Comparison of ENCODE assay signal across 1 cellular context in genomic region chr9:37740128-37740527, GRCh38.
TF ChIP-seq lines count a peak whose summit lies in the region.

No MANE protein-coding gene starts in this region.

TF ChIP-seq in K562, 482 proteins besides CTCF, POLR2A, EP300 and RAD21:
- no peak for TF ChIP-seq POLR2AphosphoS2 (IDR thresholded peaks at IDR 0.05; ENCODE audit: low read length)
- TF ChIP-seq ZNF280B (CRISPR knock-in tag; IDR thresholded peaks at IDR 0.05) = no peak
- no peak for TF ChIP-seq EP400 (IDR thresholded peaks at IDR 0.05)
- no peak for TF ChIP-seq ZNF224 (CRISPR knock-in tag; IDR thresholded peaks at IDR 0.05)
- TF ChIP-seq, protein P1, sequence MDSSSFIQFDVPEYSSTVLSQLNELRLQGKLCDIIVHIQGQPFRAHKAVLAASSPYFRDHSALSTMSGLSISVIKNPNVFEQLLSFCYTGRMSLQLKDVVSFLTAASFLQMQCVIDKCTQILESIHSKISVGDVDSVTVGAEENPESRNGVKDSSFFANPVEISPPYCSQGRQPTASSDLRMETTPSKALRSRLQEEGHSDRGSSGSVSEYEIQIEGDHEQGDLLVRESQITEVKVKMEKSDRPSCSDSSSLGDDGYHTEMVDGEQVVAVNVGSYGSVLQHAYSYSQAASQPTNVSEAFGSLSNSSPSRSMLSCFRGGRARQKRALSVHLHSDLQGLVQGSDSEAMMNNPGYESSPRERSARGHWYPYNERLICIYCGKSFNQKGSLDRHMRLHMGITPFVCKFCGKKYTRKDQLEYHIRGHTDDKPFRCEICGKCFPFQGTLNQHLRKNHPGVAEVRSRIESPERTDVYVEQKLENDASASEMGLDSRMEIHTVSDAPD (CRISPR knock-in tag; IDR thresholded peaks at IDR 0.05) = no peak
- no peak for TF ChIP-seq TAF15 (IDR thresholded peaks at IDR 0.05; ENCODE audit: low read depth, low read length)
- TF ChIP-seq, protein P2, sequence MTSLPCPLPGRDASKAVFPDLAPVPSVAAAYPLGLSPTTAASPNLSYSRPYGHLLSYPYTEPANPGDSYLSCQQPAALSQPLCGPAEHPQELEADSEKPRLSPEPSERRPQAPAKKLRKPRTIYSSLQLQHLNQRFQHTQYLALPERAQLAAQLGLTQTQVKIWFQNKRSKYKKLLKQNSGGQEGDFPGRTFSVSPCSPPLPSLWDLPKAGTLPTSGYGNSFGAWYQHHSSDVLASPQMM (CRISPR knock-in tag; IDR thresholded peaks at IDR 0.05) = no peak
- no peak for TF ChIP-seq PTBP1 (IDR thresholded peaks at IDR 0.05; ENCODE audit: low read depth, low read length)
- TF ChIP-seq ZNF347 (CRISPR knock-in tag; IDR thresholded peaks at IDR 0.05; ENCODE audit: low read depth) = no peak
- no peak for TF ChIP-seq RNF2 (IDR thresholded peaks at IDR 0.05)
- TF ChIP-seq POLR2G (IDR thresholded peaks at IDR 0.05; ENCODE audit: low read depth, low read length) = no peak
- TF ChIP-seq E2F5 (CRISPR knock-in tag; IDR thresholded peaks at IDR 0.05) = no peak
- TF ChIP-seq ILF3 (IDR thresholded peaks at IDR 0.05; ENCODE audit: borderline replicate concordance) = no peak
- TF ChIP-seq ZNF316 (IDR thresholded peaks at IDR 0.05) = no peak
- TF ChIP-seq NEUROD1 (IDR thresholded peaks at IDR 0.05; ENCODE audit: borderline replicate concordance, low read depth, low read length, partially characterized antibody) = no peak
- TF ChIP-seq ARID2 (IDR thresholded peaks at IDR 0.05) = no peak
- TF ChIP-seq ZNF561 (CRISPR knock-in tag; conservative IDR thresholded peaks at IDR 0.05) = no peak
- TF ChIP-seq FOXA1 (IDR thresholded peaks at IDR 0.05; ENCODE audit: borderline replicate concordance) = no peak
- no peak for TF ChIP-seq RBM15 (IDR thresholded peaks at IDR 0.05; ENCODE audit: insufficient read depth, low read length)
